In genomic region chr2:95062716-95063400, GRCh38 we compare ENCODE assay signal across 8 cellular contexts. TPM values are rescaled to one million over a fixed set of nuclear protein-coding genes. Genes with fewer than 3 reads are reported as not detected.
DNase-seq lines count a peak whose midpoint lies in the region; ATAC-seq and TF ChIP-seq lines count a peak whose summit lies in the region.
"Had no signal": no experiment of that assay in that cellular context is flagged by ENCODE, and none has a peak within 500 bp of the region (broad histone marks: within the 10 kb centered on the region; RNA-seq: fewer than 3 reads in every experiment).

No MANE protein-coding gene starts in this region.

- no peak for TF ChIP-seq POLR2A in uterus (IDR thresholded peaks at IDR 0.05)

- H3K4me1 ChIP-seq in uterus, result no peaks in the 10 kb centered on the region

- no peaks in the 10 kb centered on the region for H3K36me3 ChIP-seq in uterus

- no peaks in the 10 kb centered on the region for H3K27me3 ChIP-seq in layer of hippocampus (ENCODE audit: control insufficient read depth, insufficient read depth, low read length)
- no peaks in the 10 kb centered on the region for H3K27me3 ChIP-seq in uterus

- no peak overlapping the region for H3K4me3 ChIP-seq in uterus

- ATAC-seq in GM18517 (IDR thresholded peaks at IDR 0.05; ENCODE audit: unreplicated experiment) (peak; percentile 74), GM21447 (IDR thresholded peaks at IDR 0.05; ENCODE audit: unreplicated experiment) (peak; percentile 86)

- TF ChIP-seq CTCF in uterus (IDR thresholded peaks at IDR 0.05), result no peak

- intact Hi-C loops in uterus (cut with DNase I; ENCODE audit: low total_unique reads), result no loop called here

- H3K27ac ChIP-seq in layer of hippocampus (ENCODE audit: low read depth, low read length) (peak overlapping the region; percentile 59), uterus (no peak overlapping the region)

- H3K9me3 ChIP-seq in uterus, result no peaks in the 10 kb centered on the region

- peak; percentile 54 for DNase-seq in NCI-H146 treated with DMSO at 0.1 percent for 48 hours (lab: John Stamatoyannopoulos, UW; ENCODE audit: unreplicated experiment)
- no peak for DNase-seq in GF-D8 (lab: John Stamatoyannopoulos, UW)
- DNase-seq in epidermal melanocyte (ENCODE audit: insufficient read length, low spot score), result no peak
- DNase-seq in uterus, result no peak

RNA-seq across cellular contexts. Expression of gene MAL, which starts 37.4 kb away (rescaled TPM):
- total RNA-seq in uterus, result 1 to 10 TPM in 2 of 4 donors, under 1 TPM in 1, not detected in 1; 0.29 to 1.7 (median 1.6) TPM
- total RNA-seq: endothelial cell of umbilical vein had no signal

RNA-seq across cellular contexts. Expression of gene MRPS5, which starts 58.8 kb away (rescaled TPM):
- 10 to 100 TPM in 3 of 4 donors, 1 to 10 TPM in 1; 7.2 to 50.3 (median 28.6) TPM for total RNA-seq in uterus
